Comparison of ENCODE assay signal across 1 cellular context in genomic region chr19:19094513-19094912, GRCh38.
TF ChIP-seq lines count a peak whose summit lies in the region.

No MANE protein-coding gene starts in this region.

TF ChIP-seq in HepG2, 621 proteins besides CTCF, POLR2A, EP300 and RAD21 (continued from another document):
- TF ChIP-seq AKNA (CRISPR knock-in tag; IDR thresholded peaks at IDR 0.05; ENCODE audit: borderline replicate concordance) (no peak), ZSCAN20 (CRISPR knock-in tag; IDR thresholded peaks at IDR 0.05; ENCODE audit: borderline replicate concordance) (no peak), SALL1 (CRISPR knock-in tag; IDR thresholded peaks at IDR 0.05) (0 out of 2 replicates have a peak, but pooled peaks have one; percentile 21), PRDM10 (CRISPR knock-in tag; IDR thresholded peaks at IDR 0.05; ENCODE audit: low read depth) (0 out of 2 replicates have a peak, but pooled peaks have one; percentile 30), ZNF652 (CRISPR knock-in tag; IDR thresholded peaks at IDR 0.05; ENCODE audit: borderline replicate concordance, low read depth) (peak; percentile 49), ZBTB34 (CRISPR knock-in tag; IDR thresholded peaks at IDR 0.05) (no peak), PRDM4 (CRISPR knock-in tag; IDR thresholded peaks at IDR 0.05; ENCODE audit: borderline replicate concordance) (no peak), MEIS1 (CRISPR knock-in tag; IDR thresholded peaks at IDR 0.05; ENCODE audit: borderline replicate concordance) (no peak), ZNF576 (CRISPR knock-in tag; IDR thresholded peaks at IDR 0.05) (no peak), ZBTB21 (CRISPR knock-in tag; IDR thresholded peaks at IDR 0.05) (no peak), ARID5B (CRISPR knock-in tag; IDR thresholded peaks at IDR 0.05) (peak; percentile 9; the same call in 1 of the 2 replicates), PAXIP1 (CRISPR knock-in tag; conservative IDR thresholded peaks at IDR 0.05) (peak; percentile 66)
TF ChIP-seq in HepG2: peak in this region for 31.
